ENCODE assay signal across 8 cellular contexts in genomic region chr11:107457205-107457557, GRCh38. TPM values are rescaled to one million over a fixed set of nuclear protein-coding genes. Genes with fewer than 3 reads are reported as not detected.
A peak's percentile ranks its signal among the peaks of the same experiment; 100 is the strongest.
DNase-seq lines count a peak whose midpoint lies in the region; ATAC-seq and TF ChIP-seq lines count a peak whose summit lies in the region.

No MANE protein-coding gene starts in this region.

- peak; percentile 38 for ATAC-seq in GM18505 (IDR thresholded peaks at IDR 0.05; ENCODE audit: unreplicated experiment)
- ATAC-seq in HG02943 (IDR thresholded peaks at IDR 0.05; ENCODE audit: low read depth, unreplicated experiment), result peak; percentile 43
- peak; percentile 31 for ATAC-seq in mucosa of descending colon

- no peak for TF ChIP-seq CTCF in A673 (conservative IDR thresholded peaks at IDR 0.05; ENCODE audit: low read depth, low read length)
- no peak for TF ChIP-seq CTCF in mucosa of descending colon (IDR thresholded peaks at IDR 0.05)

- peak overlapping the region; percentile 79 for H3K27ac ChIP-seq in A673 (ENCODE audit: low read depth, low read length, poor library complexity, severe bottlenecking)

- DNase-seq in A673 (ENCODE audit: low spot score), result no peak
- DNase-seq in RPMI7951 (ENCODE audit: low read depth), result peak; percentile 2
- peak; percentile 31 for DNase-seq in dermis blood vessel endothelial cell
- DNase-seq in mucosa of descending colon, result peak in 1 of 3 donors; percentile 12
- no peak for DNase-seq in NCI-H446 (lab: John Stamatoyannopoulos, UW)
- DNase-seq in NCI-H146 treated with DMSO at 0.1 percent for 48 hours (lab: John Stamatoyannopoulos, UW; ENCODE audit: unreplicated experiment), result no peak

- peak overlapping the region; percentile 69 for H3K4me3 ChIP-seq in A673 (ENCODE audit: low read depth, low read length, poor library complexity, severe bottlenecking)
- peak overlapping the region; percentile 42 for H3K4me3 ChIP-seq in mucosa of descending colon

- BruUV-seq in A673 (replicated peaks; lab: Mats Ljungman, UMichigan), result TSS peak; percentile 78

- POLR2A ChIA-PET in A673 (lab: Charles Lee; ENCODE audit: low non-redundant PET), result no interaction called here

- TF ChIP-seq POLR2A in GM18505 (IDR thresholded peaks at IDR 0.05; ENCODE audit: borderline replicate concordance, extremely low read depth, insufficient read depth, insufficient read length), result no peak

- no peaks in the 10 kb centered on the region for H3K27me3 ChIP-seq in A673 (replicated peaks; ENCODE audit: insufficient read depth, low read depth, low read length, poor library complexity)

- intact Hi-C loops in A673 (cut with micrococcal nuclease; ENCODE audit: unreplicated experiment), result no loop called here
- intact Hi-C loops in mucosa of descending colon (cut with DNase I, micrococcal nuclease), result no loop called here

- CTCF ChIA-PET in A673 (lab: Charles Lee), result interaction anchor here (0.6 kb wide), 1 partner anchor 413 kb away, joined by 3 read pairs; no protein-coding TSS in a partner anchor

- peaks cover 6% of the 10 kb centered on the region for H3K4me1 ChIP-seq in A673 (ENCODE audit: insufficient read depth, low read length, poor library complexity, severe bottlenecking)
- H3K4me1 ChIP-seq in mucosa of descending colon (ENCODE audit: low read depth), result peaks cover 7% of the 10 kb centered on the region

- H3K36me3 ChIP-seq in A673 (ENCODE audit: insufficient read depth, low read length, poor library complexity, severe bottlenecking), result peaks cover 17% of the 10 kb centered on the region
- H3K36me3 ChIP-seq in mucosa of descending colon (ENCODE audit: low read depth), result no peaks in the 10 kb centered on the region

- no peaks in the 10 kb centered on the region for H3K9me3 ChIP-seq in A673 (ENCODE audit: low read depth, low read length, poor library complexity, severe bottlenecking)
- H3K9me3 ChIP-seq in mucosa of descending colon, result no peaks in the 10 kb centered on the region

RNA-seq across cellular contexts. Expression of gene CWF19L2, which starts 0.4 kb away (rescaled TPM):
- 23.3 and 26.3 TPM in 2 replicates for total RNA-seq in A673 (2021)
- 10.3 and 14.2 TPM in 2 replicates for total RNA-seq in RPMI7951 (2014; rRNA removed; shearing (Covaris generic))
- total RNA-seq in dermis blood vessel endothelial cell, result 12.4 and 16.0 TPM in 2 replicates
- total RNA-seq in mucosa of descending colon, result 10 to 100 TPM in 2 of 3 donors, 1 to 10 TPM in 1; 9.0 to 20.2 (median 12.7) TPM

Comparison
In these comparisons a context has a peak if more than half of its experiments do, and no peak if none do; other contexts are left out.
1. DNase-seq: peak in RPMI7951 (single experiment) and dermis blood vessel endothelial cell (single experiment); none in A673 (single experiment), NCI-H446 (0 of 2) and NCI-H146 treated with DMSO at 0.1 percent for 48 hours (single experiment).
2. Peak in every context shown above with its lines, with median percentiles within 50 percentile points of each other: ATAC-seq.